27 cellular contexts compared by ENCODE assay signal in genomic region chr3:141392018-141392370, GRCh38. TPM values are rescaled to one million over a fixed set of nuclear protein-coding genes. Genes with fewer than 3 reads are reported as not detected.
A peak's percentile ranks its signal among the peaks of the same experiment; 100 is the strongest.
DNase-seq lines count a peak whose midpoint lies in the region; ATAC-seq and TF ChIP-seq lines count a peak whose summit lies in the region.
"Had no signal": no experiment of that assay in that cellular context is flagged by ENCODE, and none has a peak within 500 bp of the region (broad histone marks: within the 10 kb centered on the region; RNA-seq: fewer than 3 reads in every experiment).

No MANE protein-coding gene starts in this region.

- H3K27me3 Mint-ChIP-seq in activated T-helper 17 cell treated with anti-CD3 and anti-CD28 coated beads, Interleukin-2, amount 50 U/mL, for 72 hours: no peaks in the 10 kb centered on the region
- no peaks in the 10 kb centered on the region for H3K27me3 Mint-ChIP-seq in mesothelial cell of epicardium (ENCODE audit: low read depth)

- peaks cover 11% of the 10 kb centered on the region for H3K36me3 Mint-ChIP-seq in activated T-helper 17 cell treated with anti-CD3 and anti-CD28 coated beads, Interleukin-2, amount 50 U/mL, for 72 hours (ENCODE audit: low read depth)
- H3K36me3 Mint-ChIP-seq in mesothelial cell of epicardium: peaks cover 16% of the 10 kb centered on the region

- H4K91ac ChIP-seq in mesenchymal stem cell (ENCODE audit: low read length): no peak overlapping the region

- peaks cover 8% of the 10 kb centered on the region for H3K4me1 ChIP-seq in mesenchymal stem cell (ENCODE audit: control insufficient read depth, insufficient read depth, low read depth, low read length)
- H3K4me1 ChIP-seq: psoas muscle had no signal

- no peak overlapping the region for H3K9ac ChIP-seq in mesenchymal stem cell (ENCODE audit: low read length)

- H4K8ac ChIP-seq in mesenchymal stem cell (ENCODE audit: low read length): no peak overlapping the region

- no peak overlapping the region for H2BK12ac ChIP-seq in mesenchymal stem cell (ENCODE audit: low read length in 2 of 2)

- H3K27me3 ChIP-seq in mesenchymal stem cell (ENCODE audit: control insufficient read depth in 1 of 2, insufficient read depth in 1 of 2, low read length in 2 of 2): no peaks in the 10 kb centered on the region
- H3K27me3 ChIP-seq: MG63 had no signal

- WGBS in mesenchymal stem cell: 49% methylated on average over 4 of the region's 4 CpGs

- H3K4me1 Mint-ChIP-seq in activated T-helper 17 cell treated with anti-CD3 and anti-CD28 coated beads, Interleukin-2, amount 50 U/mL, for 72 hours: peaks cover 11% of the 10 kb centered on the region
- peaks cover 50% of the 10 kb centered on the region for H3K4me1 Mint-ChIP-seq in mesothelial cell of epicardium

- H3K4me3 Mint-ChIP-seq in activated T-helper 17 cell treated with anti-CD3 and anti-CD28 coated beads, Interleukin-2, amount 50 U/mL, for 72 hours: peak overlapping the region; percentile 40
- H3K4me3 Mint-ChIP-seq in mesothelial cell of epicardium: no peak overlapping the region

- H3K79me1 ChIP-seq in mesenchymal stem cell (replicated peaks; ENCODE audit: low read length, poor library complexity, severe bottlenecking): peaks cover 16% of the 10 kb centered on the region

- H3K4me3 ChIP-seq in mesenchymal stem cell (ENCODE audit: insufficient read depth in 1 of 2, low read depth in 1 of 2, low read length in 2 of 2): no peak overlapping the region
- H3K4me3 ChIP-seq: MG63, psoas muscle had no signal

- H2BK15ac ChIP-seq in mesenchymal stem cell (ENCODE audit: low read depth, poor library complexity, severe bottlenecking): no peak overlapping the region

- H2BK5ac ChIP-seq in mesenchymal stem cell (ENCODE audit: low read depth, low read length, poor library complexity, severe bottlenecking): no peak overlapping the region

- peak overlapping the region; percentile 64 for H3K27ac ChIP-seq in temporal lobe (ENCODE audit: low read depth, low read length)
- H3K27ac ChIP-seq in mesenchymal stem cell (ENCODE audit: low read length, poor library complexity, severe bottlenecking): no peak overlapping the region
- H3K27ac ChIP-seq: 22Rv1, psoas muscle had no signal

- H2BK120ac ChIP-seq in mesenchymal stem cell (ENCODE audit: low read depth, low read length): no peak overlapping the region

- H3K23ac ChIP-seq in mesenchymal stem cell (ENCODE audit: low read length in 2 of 2): no peak overlapping the region

- no peak overlapping the region for H2AFZ ChIP-seq in mesenchymal stem cell (ENCODE audit: low read depth, low read length)

- no peak overlapping the region for H3K4me2 ChIP-seq in mesenchymal stem cell (ENCODE audit: low read length, poor library complexity, severe bottlenecking)

- peaks cover 3 to 57% of the 10 kb centered on the region in 2 experiments for H3K36me3 ChIP-seq in mesenchymal stem cell (ENCODE audit: control insufficient read depth in 1 of 2, insufficient read depth in 2 of 2, low read depth in 1 of 2, low read length in 2 of 2)

- H3K9me3 ChIP-seq in mesenchymal stem cell (ENCODE audit: control insufficient read depth, low read length): peaks cover 11% of the 10 kb centered on the region
- H3K9me3 ChIP-seq: psoas muscle had no signal

- no peak for TF ChIP-seq CTCF in mesothelial cell of epicardium (IDR thresholded peaks at IDR 0.05; ENCODE audit: unreplicated experiment)

- H3K18ac ChIP-seq in mesenchymal stem cell (ENCODE audit: low read depth in 1 of 2, low read length in 2 of 2): no peak overlapping the region

- H3K14ac ChIP-seq in mesenchymal stem cell (ENCODE audit: low read length in 2 of 2): no peak overlapping the region

- no peak overlapping the region for H3K4ac ChIP-seq in mesenchymal stem cell (ENCODE audit: low read depth in 1 of 2, low read length in 2 of 2)

- no peak overlapping the region for H2AK5ac ChIP-seq in mesenchymal stem cell (ENCODE audit: low read length, severe bottlenecking)

- ATAC-seq in activated T-helper 17 cell treated with anti-CD3 and anti-CD28 coated beads, Interleukin-2, amount 50 U/mL, for 72 hours (replicated peaks): no peak
- ATAC-seq: left cardiac atrium; PC-3; psoas muscle; stimulated activated naive CD8-positive, alpha-beta T cell treated with anti-CD3 and anti-CD28 coated beads, Interleukin-15, Interleukin-2, amounts not matched to agents 100 U/mL and 50 U/mL, for 24 hours had no signal

- H3K9me3 Mint-ChIP-seq in activated T-helper 17 cell treated with anti-CD3 and anti-CD28 coated beads, Interleukin-2, amount 50 U/mL, for 72 hours: peaks cover 5% of the 10 kb centered on the region
- H3K9me3 Mint-ChIP-seq in mesothelial cell of epicardium: peaks cover 10% of the 10 kb centered on the region

- H3K27ac Mint-ChIP-seq in activated T-helper 17 cell treated with anti-CD3 and anti-CD28 coated beads, Interleukin-2, amount 50 U/mL, for 72 hours: no peak overlapping the region
- H3K27ac Mint-ChIP-seq in mesothelial cell of epicardium: peak overlapping the region; percentile 86

- DNase-seq in DMS 273 (lab: John Stamatoyannopoulos, UW; ENCODE audit: unreplicated experiment): peak; percentile 75
- no peak for DNase-seq in DMS 273 treated with DMSO at 0.1 percent for 48 hours (lab: John Stamatoyannopoulos, UW)
- DNase-seq in mesothelial cell of epicardium (ENCODE audit: low spot score in 2 of 2, unreplicated experiment in 2 of 2): no peak
- DNase-seq in Kasumi-1 (lab: John Stamatoyannopoulos, UW): no peak
- no peak for DNase-seq in activated CD4-positive, alpha-beta T cell treated with anti-CD3 and anti-CD28 coated beads for 4 hours
- no peak for DNase-seq in mesenchymal stem cell
- DNase-seq: activated CD4-positive, alpha-beta T cell treated with anti-CD3 and anti-CD28 coated beads for 48 hours; activated CD8-positive, alpha-beta memory T cell treated with anti-CD3 and anti-CD28 coated beads, Interleukin-2, amount 50 U/mL, for 48 hours; AML-193; amniotic stem cell; central memory CD4-positive, alpha-beta T cell; DMS79 treated with DMSO at 0.1 percent for 48 hours; effector CD4-positive, alpha-beta T cell; left cardiac atrium; MG63; midbrain; NCI-H1436 treated with DMSO at 0.1 percent for 48 hours; NCI-H2171 treated with DMSO at 0.1 percent for 48 hours; PC-3; psoas muscle; SIG-M5; stimulated activated CD4-positive, alpha-beta T cell treated with anti-CD3 and anti-CD28 coated beads, Interleukin-2, amount 100 ng/mL, for 24 hours; stimulated activated naive CD8-positive, alpha-beta T cell treated with anti-CD3 and anti-CD28 coated beads, Interleukin-15, Interleukin-2, amounts not matched to agents 100 U/mL and 50 U/mL, for 24 hours; T-helper 1 cell had no signal

RNA-seq across cellular contexts. Expression of gene ZBTB38, which starts 23.7 kb away (rescaled TPM):
- 10 to 100 TPM; 33.3 to 45.6 TPM for total RNA-seq in activated T-helper 17 cell treated with anti-CD3 and anti-CD28 coated beads, Interleukin-2, amount 50 U/mL, for 72 hours
- total RNA-seq in mesothelial cell of epicardium (44.4 to 46.7 TPM (median 46.3 TPM) in 3 replicates), temporal lobe (117 TPM)
- polyA plus RNA-seq in mesenchymal stem cell (2013, experiment 1 of 2): 42.0 TPM
- 39.5 TPM for polyA plus RNA-seq in mesenchymal stem cell (2013, experiment 2 of 2)
